In the genomic region with DNA sequence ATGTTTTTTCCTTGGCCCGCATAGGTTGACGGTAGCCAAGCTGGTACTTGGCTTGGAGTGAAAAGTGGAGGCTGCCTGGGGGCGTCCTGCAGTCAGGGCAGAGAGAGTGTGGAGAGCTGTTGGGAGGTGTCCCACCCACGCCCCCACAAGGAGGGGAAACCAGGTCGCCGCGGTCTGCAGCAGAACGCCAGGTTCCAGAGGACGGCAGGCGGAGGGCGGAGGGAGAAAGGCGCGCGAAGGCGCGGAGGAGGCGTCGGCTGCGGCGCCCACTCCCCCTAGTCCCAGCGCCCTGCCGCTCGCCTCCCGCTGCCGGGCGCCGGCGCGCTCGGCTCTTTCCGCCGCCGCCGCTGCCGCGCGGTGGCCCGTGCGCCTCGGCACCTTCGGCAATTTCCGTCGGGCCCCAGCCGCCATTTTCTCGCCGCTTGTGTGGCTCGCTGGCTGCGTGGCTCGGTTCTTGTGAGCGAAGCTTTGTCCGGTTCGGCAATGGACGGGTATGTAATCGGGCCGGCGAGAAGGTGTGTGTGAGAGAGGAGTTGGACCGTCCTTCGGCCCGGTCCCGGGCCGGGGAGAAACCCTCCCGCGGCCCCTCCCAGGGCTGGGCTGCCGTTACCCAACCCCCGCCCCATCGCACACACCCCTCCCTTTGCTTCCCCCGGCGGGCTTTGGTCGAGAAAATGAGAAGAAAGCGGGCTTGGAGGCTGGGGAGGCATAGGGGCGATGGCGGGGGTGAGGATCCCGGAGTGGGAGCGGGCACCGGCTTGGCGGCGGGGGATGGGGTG, we compare ENCODE assay signal across 1 cellular context.
A peak's percentile ranks its signal among the peaks of the same experiment; 100 is the strongest.
TF ChIP-seq lines count a peak whose summit lies in the region.

A gene with protein sequence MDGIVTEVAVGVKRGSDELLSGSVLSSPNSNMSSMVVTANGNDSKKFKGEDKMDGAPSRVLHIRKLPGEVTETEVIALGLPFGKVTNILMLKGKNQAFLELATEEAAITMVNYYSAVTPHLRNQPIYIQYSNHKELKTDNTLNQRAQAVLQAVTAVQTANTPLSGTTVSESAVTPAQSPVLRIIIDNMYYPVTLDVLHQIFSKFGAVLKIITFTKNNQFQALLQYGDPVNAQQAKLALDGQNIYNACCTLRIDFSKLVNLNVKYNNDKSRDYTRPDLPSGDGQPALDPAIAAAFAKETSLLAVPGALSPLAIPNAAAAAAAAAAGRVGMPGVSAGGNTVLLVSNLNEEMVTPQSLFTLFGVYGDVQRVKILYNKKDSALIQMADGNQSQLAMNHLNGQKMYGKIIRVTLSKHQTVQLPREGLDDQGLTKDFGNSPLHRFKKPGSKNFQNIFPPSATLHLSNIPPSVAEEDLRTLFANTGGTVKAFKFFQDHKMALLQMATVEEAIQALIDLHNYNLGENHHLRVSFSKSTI (plus strand): TSS at position 403 of the 779 bp plus-strand sequence. CDS start 81 bp downstream, at position 484.

TF ChIP-seq in neural cell, 6 proteins besides CTCF, POLR2A, EP300 and RAD21 (continued from another document):
- TF ChIP-seq TAF1 (IDR thresholded peaks at IDR 0.05; ENCODE audit: low read depth) (no peak), POLR2AphosphoS5 (IDR thresholded peaks at IDR 0.05) (peak; percentile 97), SMC3 (conservative IDR thresholded peaks at IDR 0.05; ENCODE audit: poor library complexity) (peak; percentile 47), MXI1 (conservative IDR thresholded peaks at IDR 0.05; ENCODE audit: poor library complexity, severe bottlenecking) (peak; percentile 61)
